14 cellular contexts compared by ENCODE assay signal in genomic region chr10:277963-278362, GRCh38.
DNase-seq lines count a peak whose midpoint lies in the region; ATAC-seq and TF ChIP-seq lines count a peak whose summit lies in the region.
"Had no signal": no experiment of that assay in that cellular context is flagged by ENCODE, and none has a peak within 500 bp of the region (broad histone marks: within the 10 kb centered on the region; RNA-seq: fewer than 3 reads in every experiment).

No MANE protein-coding gene starts in this region.

- 97% methylated on average over 19 of the region's 19 CpGs for WGBS in right cardiac atrium

- DNase-seq in right cardiac atrium = no peak
- no peak for DNase-seq in left ventricle myocardium inferior
- DNase-seq in WTC11 (ENCODE audit: low spot score) = no peak
- DNase-seq in neural crest cell (ENCODE audit: low read depth, low spot score) = no peak
- no peak for DNase-seq in stimulated activated naive B cell treated with anti-CD40 and anti-IgM and Interleukin-4, amounts not matched to agents 10 μg/mL and 1 μg/mL and 100 μg/mL, for 72 hours
- no peak for DNase-seq in MM.1S
- no peak for DNase-seq in globus pallidus (ENCODE audit: low spot score)
- no peak for DNase-seq in NCI-H1436 treated with DMSO at 0.1 percent for 48 hours (lab: John Stamatoyannopoulos, UW)
- DNase-seq: ACHN; CD4-positive, alpha-beta T cell; DMS79; GOT3 had no signal

- H3K9ac ChIP-seq in MM.1S (ENCODE audit: low read length) = no peak overlapping the region

- no peak overlapping the region for H3K27ac ChIP-seq in right cardiac atrium (ENCODE audit: low read length)
- no peak overlapping the region for H3K27ac ChIP-seq in left ventricle myocardium inferior (replicated peaks)
- H3K27ac ChIP-seq in MM.1S (ENCODE audit: low read length) = no peak overlapping the region

- CTCF ChIA-PET in WTC11 (lab: Charles Lee) = no interaction called here

- no peaks in the 10 kb centered on the region; the same call in 1 of the 2 replicates for H3K27me3 Mint-ChIP-seq in WTC11 (ENCODE audit: low read depth)
- H3K27me3 Mint-ChIP-seq in neural crest cell (ENCODE audit: low read depth) = no peaks in the 10 kb centered on the region
- no peaks in the 10 kb centered on the region for H3K27me3 Mint-ChIP-seq in stimulated activated naive B cell treated with anti-CD40 and anti-IgM and Interleukin-4, amounts not matched to agents 10 μg/mL and 1 μg/mL and 100 μg/mL, for 72 hours
- H3K27me3 Mint-ChIP-seq: B cell; CD4-positive, alpha-beta T cell had no signal

- H3K9me3 Mint-ChIP-seq in WTC11 = no peaks in the 10 kb centered on the region
- H3K9me3 Mint-ChIP-seq in neural crest cell = no peaks in the 10 kb centered on the region
- H3K9me3 Mint-ChIP-seq in stimulated activated naive B cell treated with anti-CD40 and anti-IgM and Interleukin-4, amounts not matched to agents 10 μg/mL and 1 μg/mL and 100 μg/mL, for 72 hours = no peaks in the 10 kb centered on the region
- H3K9me3 Mint-ChIP-seq: CD4-positive, alpha-beta T cell had no signal

- H4K20me1 ChIP-seq in MM.1S (ENCODE audit: insufficient read depth, low read length) = no peaks in the 10 kb centered on the region

- no peaks in the 10 kb centered on the region for H3K79me2 ChIP-seq in MM.1S (ENCODE audit: low read length)

- no peak overlapping the region for H2AFZ ChIP-seq in MM.1S (ENCODE audit: low read length)

- H3K4me3 Mint-ChIP-seq in WTC11 = no peak overlapping the region
- H3K4me3 Mint-ChIP-seq in neural crest cell = no peak overlapping the region
- no peak overlapping the region for H3K4me3 Mint-ChIP-seq in stimulated activated naive B cell treated with anti-CD40 and anti-IgM and Interleukin-4, amounts not matched to agents 10 μg/mL and 1 μg/mL and 100 μg/mL, for 72 hours
- H3K4me3 Mint-ChIP-seq: B cell; CD4-positive, alpha-beta T cell had no signal

- H3K4me1 Mint-ChIP-seq in WTC11 = peaks cover 2% of the 10 kb centered on the region
- peaks cover 3% of the 10 kb centered on the region for H3K4me1 Mint-ChIP-seq in neural crest cell
- peaks cover 0 to 6% of the 10 kb centered on the region in 2 donors for H3K4me1 Mint-ChIP-seq in stimulated activated naive B cell treated with anti-CD40 and anti-IgM and Interleukin-4, amounts not matched to agents 10 μg/mL and 1 μg/mL and 100 μg/mL, for 72 hours

- H3K4me2 ChIP-seq in MM.1S (ENCODE audit: low read depth, low read length) = no peak overlapping the region

- peaks cover 63% of the 10 kb centered on the region for H3K36me3 ChIP-seq in left ventricle myocardium inferior
- H3K36me3 ChIP-seq in MM.1S (replicated peaks; ENCODE audit: insufficient read depth, low read length) = no peaks in the 10 kb centered on the region
- H3K36me3 ChIP-seq: HAP-1 had no signal

- TF ChIP-seq CTCF in left ventricle myocardium inferior (IDR thresholded peaks at IDR 0.05; ENCODE audit: borderline replicate concordance) (no peak), WTC11 (IDR thresholded peaks at IDR 0.05) (no peak), neural crest cell (conservative IDR thresholded peaks at IDR 0.05) (no peak), MM.1S (IDR thresholded peaks at IDR 0.05; ENCODE audit: low read length) (no peak)

- no peaks in the 10 kb centered on the region for H3K9me2 ChIP-seq in MM.1S (replicated peaks; ENCODE audit: insufficient read depth, low read length)

- H3K36me3 Mint-ChIP-seq in WTC11 (no peaks in the 10 kb centered on the region), neural crest cell (ENCODE audit: low read depth) (peaks cover 17% of the 10 kb centered on the region)
- H3K36me3 Mint-ChIP-seq in stimulated activated naive B cell treated with anti-CD40 and anti-IgM and Interleukin-4, amounts not matched to agents 10 μg/mL and 1 μg/mL and 100 μg/mL, for 72 hours = peaks cover 7 to 17% of the 10 kb centered on the region in 2 donors

- no peaks in the 10 kb centered on the region for H3K27me3 ChIP-seq in right cardiac atrium (ENCODE audit: control insufficient read depth, insufficient read depth)
- H3K27me3 ChIP-seq in left ventricle myocardium inferior (ENCODE audit: low read depth) = no peaks in the 10 kb centered on the region
- H3K27me3 ChIP-seq in MM.1S (replicated peaks; ENCODE audit: insufficient read depth, low read length) = no peaks in the 10 kb centered on the region

- H3K27ac Mint-ChIP-seq in WTC11 = peak overlapping the region; percentile 27; the same call in 1 of the 2 replicates
- H3K27ac Mint-ChIP-seq in neural crest cell (ENCODE audit: unreplicated experiment) = peak overlapping the region; percentile 54
- H3K27ac Mint-ChIP-seq in stimulated activated naive B cell treated with anti-CD40 and anti-IgM and Interleukin-4, amounts not matched to agents 10 μg/mL and 1 μg/mL and 100 μg/mL, for 72 hours = peak overlapping the region; percentile 31
- H3K27ac Mint-ChIP-seq: CD4-positive, alpha-beta T cell had no signal

- no peaks in the 10 kb centered on the region for H3F3A ChIP-seq in MM.1S (ENCODE audit: insufficient read depth, low read length)

- H3K9me3 ChIP-seq in right cardiac atrium (ENCODE audit: control insufficient read depth, low read length) (no peaks in the 10 kb centered on the region), left ventricle myocardium inferior (replicated peaks) (no peaks in the 10 kb centered on the region), MM.1S (replicated peaks; ENCODE audit: insufficient read depth, low read length) (no peaks in the 10 kb centered on the region)
- H3K9me3 ChIP-seq: HAP-1 had no signal

- ATAC-seq in right cardiac atrium (peak; percentile 9 to 28), WTC11 (no peak)
- ATAC-seq in stimulated activated naive B cell treated with anti-CD40 and anti-IgM and Interleukin-4, amounts not matched to agents 10 μg/mL and 1 μg/mL and 100 μg/mL, for 72 hours (replicated peaks) = no peak

- intact Hi-C loops in right cardiac atrium (cut with DNase I) (no loop called here), left ventricle myocardium inferior (cut with micrococcal nuclease) (no loop called here)

- POLR2A ChIA-PET in WTC11 (lab: Charles Lee) = interaction anchor here (0.7 kb wide), 1 partner anchor 135 kb away, joined by 3 read pairs; no protein-coding TSS in a partner anchor

- no peak overlapping the region for H3K4me3 ChIP-seq in right cardiac atrium (ENCODE audit: low read length)
- no peak overlapping the region for H3K4me3 ChIP-seq in left ventricle myocardium inferior
- no peak overlapping the region for H3K4me3 ChIP-seq in MM.1S (ENCODE audit: low read length)
- H3K4me3 ChIP-seq: HAP-1 had no signal

- H3K4me1 ChIP-seq in right cardiac atrium (ENCODE audit: control insufficient read depth, insufficient read depth, low read length) (no peaks in the 10 kb centered on the region), left ventricle myocardium inferior (peaks cover 29% of the 10 kb centered on the region), MM.1S (ENCODE audit: low read length) (no peaks in the 10 kb centered on the region)
- H3K4me1 ChIP-seq: HAP-1 had no signal

TF ChIP-seq in WTC11, 78 proteins besides CTCF, POLR2A, EP300 and RAD21:
- TF ChIP-seq, protein P1, sequence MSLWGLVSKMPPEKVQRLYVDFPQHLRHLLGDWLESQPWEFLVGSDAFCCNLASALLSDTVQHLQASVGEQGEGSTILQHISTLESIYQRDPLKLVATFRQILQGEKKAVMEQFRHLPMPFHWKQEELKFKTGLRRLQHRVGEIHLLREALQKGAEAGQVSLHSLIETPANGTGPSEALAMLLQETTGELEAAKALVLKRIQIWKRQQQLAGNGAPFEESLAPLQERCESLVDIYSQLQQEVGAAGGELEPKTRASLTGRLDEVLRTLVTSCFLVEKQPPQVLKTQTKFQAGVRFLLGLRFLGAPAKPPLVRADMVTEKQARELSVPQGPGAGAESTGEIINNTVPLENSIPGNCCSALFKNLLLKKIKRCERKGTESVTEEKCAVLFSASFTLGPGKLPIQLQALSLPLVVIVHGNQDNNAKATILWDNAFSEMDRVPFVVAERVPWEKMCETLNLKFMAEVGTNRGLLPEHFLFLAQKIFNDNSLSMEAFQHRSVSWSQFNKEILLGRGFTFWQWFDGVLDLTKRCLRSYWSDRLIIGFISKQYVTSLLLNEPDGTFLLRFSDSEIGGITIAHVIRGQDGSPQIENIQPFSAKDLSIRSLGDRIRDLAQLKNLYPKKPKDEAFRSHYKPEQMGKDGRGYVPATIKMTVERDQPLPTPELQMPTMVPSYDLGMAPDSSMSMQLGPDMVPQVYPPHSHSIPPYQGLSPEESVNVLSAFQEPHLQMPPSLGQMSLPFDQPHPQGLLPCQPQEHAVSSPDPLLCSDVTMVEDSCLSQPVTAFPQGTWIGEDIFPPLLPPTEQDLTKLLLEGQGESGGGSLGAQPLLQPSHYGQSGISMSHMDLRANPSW (CRISPR knock-in tag; conservative IDR thresholded peaks at IDR 0.05; ENCODE audit: low read depth) = no peak
- TF ChIP-seq, protein P2, sequence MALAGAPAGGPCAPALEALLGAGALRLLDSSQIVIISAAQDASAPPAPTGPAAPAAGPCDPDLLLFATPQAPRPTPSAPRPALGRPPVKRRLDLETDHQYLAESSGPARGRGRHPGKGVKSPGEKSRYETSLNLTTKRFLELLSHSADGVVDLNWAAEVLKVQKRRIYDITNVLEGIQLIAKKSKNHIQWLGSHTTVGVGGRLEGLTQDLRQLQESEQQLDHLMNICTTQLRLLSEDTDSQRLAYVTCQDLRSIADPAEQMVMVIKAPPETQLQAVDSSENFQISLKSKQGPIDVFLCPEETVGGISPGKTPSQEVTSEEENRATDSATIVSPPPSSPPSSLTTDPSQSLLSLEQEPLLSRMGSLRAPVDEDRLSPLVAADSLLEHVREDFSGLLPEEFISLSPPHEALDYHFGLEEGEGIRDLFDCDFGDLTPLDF (CRISPR knock-in tag; IDR thresholded peaks at IDR 0.05) = no peak
- TF ChIP-seq ATF3 (CRISPR knock-in tag; conservative IDR thresholded peaks at IDR 0.05) = no peak
- TF ChIP-seq TEAD4 (CRISPR knock-in tag; IDR thresholded peaks at IDR 0.05) = no peak
- TF ChIP-seq HMGA2 (CRISPR knock-in tag; IDR thresholded peaks at IDR 0.05) = no peak
- no peak for TF ChIP-seq TEAD1 (CRISPR knock-in tag; IDR thresholded peaks at IDR 0.05)
- TF ChIP-seq ETV6 (CRISPR knock-in tag; IDR thresholded peaks at IDR 0.05) = no peak
- TF ChIP-seq ZNF219 (CRISPR knock-in tag; IDR thresholded peaks at IDR 0.05; ENCODE audit: borderline replicate concordance) = no peak
- no peak for TF ChIP-seq NFE2L1 (CRISPR knock-in tag; IDR thresholded peaks at IDR 0.05)
- TF ChIP-seq ZNF138 (CRISPR knock-in tag; conservative IDR thresholded peaks at IDR 0.05) = no peak

Comparison
In these comparisons a context has a peak if more than half of its experiments do, and no peak if none do; other contexts are left out.
1. ATAC-seq: peak in right cardiac atrium (2 of 2); none in WTC11 (single experiment) and stimulated activated naive B cell treated with anti-CD40 and anti-IgM and Interleukin-4, amounts not matched to agents 10 μg/mL and 1 μg/mL and 100 μg/mL, for 72 hours (0 of 2).
2. Peak in every context shown above with its lines, with median percentiles within 50 percentile points of each other: H3K27ac Mint-ChIP-seq.